In the genomic region with DNA sequence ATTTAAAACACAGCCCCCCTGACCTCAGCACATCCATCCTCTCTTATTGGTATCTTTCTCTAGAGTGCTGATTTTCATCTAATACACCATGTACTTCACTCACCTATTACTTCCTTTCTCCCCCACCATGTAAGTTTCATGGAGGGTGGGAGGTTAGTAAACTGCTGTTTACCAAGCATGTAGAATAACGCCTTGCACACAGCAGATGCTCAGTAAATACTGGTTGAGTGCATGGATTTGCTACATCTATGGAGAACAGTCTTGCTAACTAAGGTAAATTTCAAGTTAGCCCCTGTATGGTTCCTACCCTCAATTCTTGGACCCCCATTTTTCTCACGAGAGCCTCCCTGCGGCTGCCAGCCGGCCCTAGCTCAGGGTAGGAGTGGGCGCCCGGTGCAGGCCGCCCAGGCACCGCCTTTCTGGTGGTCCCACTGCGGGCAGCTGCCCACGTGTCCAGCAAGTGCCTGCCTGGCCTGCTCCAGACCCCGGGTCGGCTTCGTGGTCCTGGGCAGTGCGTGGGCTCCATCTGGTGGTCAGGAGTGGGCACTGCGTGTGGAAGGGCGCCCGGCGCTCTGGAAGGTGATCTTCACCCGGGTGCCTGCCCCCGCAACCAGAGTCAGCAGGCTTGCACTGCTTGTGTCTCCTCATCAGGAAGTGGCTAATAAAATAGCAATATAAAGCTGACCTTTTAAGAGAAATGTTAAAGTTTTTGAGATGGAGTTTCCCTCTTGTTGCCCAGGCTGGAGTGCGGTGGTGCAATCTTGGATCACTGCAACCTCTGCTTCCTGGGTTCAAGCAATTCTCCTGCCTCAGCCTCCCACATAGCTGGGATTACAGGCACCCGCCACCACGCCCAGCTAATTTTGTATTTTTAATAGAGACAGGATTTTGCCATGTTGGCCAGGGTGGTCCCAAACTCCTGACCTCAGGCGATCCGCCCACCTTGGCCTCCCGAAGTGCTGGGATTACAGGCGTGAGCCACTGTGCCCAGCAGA, we compare ENCODE assay signal across 2 cellular contexts.
TF ChIP-seq lines count a peak whose summit lies in the region.

No MANE protein-coding gene starts in this region.

TF ChIP-seq in HEK293, 187 proteins besides CTCF, POLR2A, EP300 and RAD21 (continued from another document and continues in another):
- TF ChIP-seq ZNF623 (tag by site-specific recombination; IDR thresholded peaks at IDR 0.05) (no peak), BCL11A (tag by site-specific recombination; IDR thresholded peaks at IDR 0.05; ENCODE audit: low read depth) (0 out of 2 replicates have a peak, but pooled peaks have one; percentile 15), ZFP69B (tag by site-specific recombination; IDR thresholded peaks at IDR 0.05) (peak; percentile 47; the same call in 1 of the 2 replicates), ZNF544 (tag by site-specific recombination; IDR thresholded peaks at IDR 0.05) (no peak), SCRT1 (tag by site-specific recombination; IDR thresholded peaks at IDR 0.05; ENCODE audit: borderline replicate concordance) (no peak), ZBTB17 (tag by site-specific recombination; IDR thresholded peaks at IDR 0.05) (peak; percentile 25; the same call in 1 of the 2 replicates), BCL11B (tag by site-specific recombination; IDR thresholded peaks at IDR 0.05; ENCODE audit: low read depth) (no peak), ZNF747 (tag by site-specific recombination; IDR thresholded peaks at IDR 0.05) (no peak), ZNF560 (tag by site-specific recombination; IDR thresholded peaks at IDR 0.05; ENCODE audit: borderline replicate concordance) (no peak), PRDM1 (tag by site-specific recombination; IDR thresholded peaks at IDR 0.05) (no peak), ZNF366 (tag by site-specific recombination; conservative IDR thresholded peaks at IDR 0.05) (no peak), ZNF146 (tag by site-specific recombination; IDR thresholded peaks at IDR 0.05) (no peak)
- TF ChIP-seq, protein P1, sequence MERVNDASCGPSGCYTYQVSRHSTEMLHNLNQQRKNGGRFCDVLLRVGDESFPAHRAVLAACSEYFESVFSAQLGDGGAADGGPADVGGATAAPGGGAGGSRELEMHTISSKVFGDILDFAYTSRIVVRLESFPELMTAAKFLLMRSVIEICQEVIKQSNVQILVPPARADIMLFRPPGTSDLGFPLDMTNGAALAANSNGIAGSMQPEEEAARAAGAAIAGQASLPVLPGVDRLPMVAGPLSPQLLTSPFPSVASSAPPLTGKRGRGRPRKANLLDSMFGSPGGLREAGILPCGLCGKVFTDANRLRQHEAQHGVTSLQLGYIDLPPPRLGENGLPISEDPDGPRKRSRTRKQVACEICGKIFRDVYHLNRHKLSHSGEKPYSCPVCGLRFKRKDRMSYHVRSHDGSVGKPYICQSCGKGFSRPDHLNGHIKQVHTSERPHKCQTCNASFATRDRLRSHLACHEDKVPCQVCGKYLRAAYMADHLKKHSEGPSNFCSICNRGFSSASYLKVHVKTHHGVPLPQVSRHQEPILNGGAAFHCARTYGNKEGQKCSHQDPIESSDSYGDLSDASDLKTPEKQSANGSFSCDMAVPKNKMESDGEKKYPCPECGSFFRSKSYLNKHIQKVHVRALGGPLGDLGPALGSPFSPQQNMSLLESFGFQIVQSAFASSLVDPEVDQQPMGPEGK (tag by site-specific recombination; IDR thresholded peaks at IDR 0.05) = 0 out of 2 replicates have a peak, but pooled peaks have one; percentile 8
- TF ChIP-seq, protein P2, sequence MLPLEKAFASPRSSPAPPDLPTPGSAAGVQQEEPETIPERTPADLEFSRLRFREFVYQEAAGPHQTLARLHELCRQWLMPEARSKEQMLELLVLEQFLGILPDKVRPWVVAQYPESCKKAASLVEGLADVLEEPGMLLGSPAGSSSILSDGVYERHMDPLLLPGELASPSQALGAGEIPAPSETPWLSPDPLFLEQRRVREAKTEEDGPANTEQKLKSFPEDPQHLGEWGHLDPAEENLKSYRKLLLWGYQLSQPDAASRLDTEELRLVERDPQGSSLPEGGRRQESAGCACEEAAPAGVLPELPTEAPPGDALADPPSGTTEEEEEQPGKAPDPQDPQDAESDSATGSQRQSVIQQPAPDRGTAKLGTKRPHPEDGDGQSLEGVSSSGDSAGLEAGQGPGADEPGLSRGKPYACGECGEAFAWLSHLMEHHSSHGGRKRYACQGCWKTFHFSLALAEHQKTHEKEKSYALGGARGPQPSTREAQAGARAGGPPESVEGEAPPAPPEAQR (tag by site-specific recombination; IDR thresholded peaks at IDR 0.05) = no peak
- TF ChIP-seq, protein P3, sequence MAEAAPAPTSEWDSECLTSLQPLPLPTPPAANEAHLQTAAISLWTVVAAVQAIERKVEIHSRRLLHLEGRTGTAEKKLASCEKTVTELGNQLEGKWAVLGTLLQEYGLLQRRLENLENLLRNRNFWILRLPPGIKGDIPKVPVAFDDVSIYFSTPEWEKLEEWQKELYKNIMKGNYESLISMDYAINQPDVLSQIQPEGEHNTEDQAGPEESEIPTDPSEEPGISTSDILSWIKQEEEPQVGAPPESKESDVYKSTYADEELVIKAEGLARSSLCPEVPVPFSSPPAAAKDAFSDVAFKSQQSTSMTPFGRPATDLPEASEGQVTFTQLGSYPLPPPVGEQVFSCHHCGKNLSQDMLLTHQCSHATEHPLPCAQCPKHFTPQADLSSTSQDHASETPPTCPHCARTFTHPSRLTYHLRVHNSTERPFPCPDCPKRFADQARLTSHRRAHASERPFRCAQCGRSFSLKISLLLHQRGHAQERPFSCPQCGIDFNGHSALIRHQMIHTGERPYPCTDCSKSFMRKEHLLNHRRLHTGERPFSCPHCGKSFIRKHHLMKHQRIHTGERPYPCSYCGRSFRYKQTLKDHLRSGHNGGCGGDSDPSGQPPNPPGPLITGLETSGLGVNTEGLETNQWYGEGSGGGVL (tag by site-specific recombination; IDR thresholded peaks at IDR 0.05) = no peak
- TF ChIP-seq, protein P4, sequence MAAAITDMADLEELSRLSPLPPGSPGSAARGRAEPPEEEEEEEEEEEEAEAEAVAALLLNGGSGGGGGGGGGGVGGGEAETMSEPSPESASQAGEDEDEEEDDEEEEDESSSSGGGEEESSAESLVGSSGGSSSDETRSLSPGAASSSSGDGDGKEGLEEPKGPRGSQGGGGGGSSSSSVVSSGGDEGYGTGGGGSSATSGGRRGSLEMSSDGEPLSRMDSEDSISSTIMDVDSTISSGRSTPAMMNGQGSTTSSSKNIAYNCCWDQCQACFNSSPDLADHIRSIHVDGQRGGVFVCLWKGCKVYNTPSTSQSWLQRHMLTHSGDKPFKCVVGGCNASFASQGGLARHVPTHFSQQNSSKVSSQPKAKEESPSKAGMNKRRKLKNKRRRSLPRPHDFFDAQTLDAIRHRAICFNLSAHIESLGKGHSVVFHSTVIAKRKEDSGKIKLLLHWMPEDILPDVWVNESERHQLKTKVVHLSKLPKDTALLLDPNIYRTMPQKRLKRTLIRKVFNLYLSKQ (tag by site-specific recombination; IDR thresholded peaks at IDR 0.05; ENCODE audit: borderline replicate concordance) = no peak
- TF ChIP-seq, protein P5, sequence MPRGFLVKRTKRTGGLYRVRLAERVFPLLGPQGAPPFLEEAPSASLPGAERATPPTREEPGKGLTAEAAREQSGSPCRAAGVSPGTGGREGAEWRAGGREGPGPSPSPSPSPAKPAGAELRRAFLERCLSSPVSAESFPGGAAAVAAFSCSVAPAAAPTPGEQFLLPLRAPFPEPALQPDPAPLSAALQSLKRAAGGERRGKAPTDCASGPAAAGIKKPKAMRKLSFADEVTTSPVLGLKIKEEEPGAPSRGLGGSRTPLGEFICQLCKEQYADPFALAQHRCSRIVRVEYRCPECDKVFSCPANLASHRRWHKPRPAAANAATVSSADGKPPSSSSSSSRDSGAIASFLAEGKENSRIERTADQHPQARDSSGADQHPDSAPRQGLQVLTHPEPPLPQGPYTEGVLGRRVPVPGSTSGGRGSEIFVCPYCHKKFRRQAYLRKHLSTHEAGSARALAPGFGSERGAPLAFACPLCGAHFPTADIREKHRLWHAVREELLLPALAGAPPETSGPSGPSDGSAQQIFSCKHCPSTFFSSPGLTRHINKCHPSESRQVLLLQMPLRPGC (tag by site-specific recombination; IDR thresholded peaks at IDR 0.05) = no peak

TF ChIP-seq in K562, 482 proteins besides CTCF, POLR2A, EP300 and RAD21 (continued from another document and continues in another):
- peak in 1 of 2 experiments; percentile 69; a peak in 1 of 4 replicates for TF ChIP-seq RCOR1 (IDR thresholded peaks at IDR 0.05; ENCODE audit: borderline replicate concordance in 1 of 2, low read depth in 2 of 2, low read length in 2 of 2)
- peak; percentile 44; the same call in 1 of the 2 replicates for TF ChIP-seq ZNF316 (IDR thresholded peaks at IDR 0.05)
- peak in 1 of 2 experiments; percentile 44; a peak in 2 of 4 replicates for TF ChIP-seq SRF (CRISPR knock-in tag; IDR thresholded peaks at IDR 0.05)
- no peak for TF ChIP-seq KLF1 (tag; IDR thresholded peaks at IDR 0.05)
- TF ChIP-seq RBM22 (IDR thresholded peaks at IDR 0.05; ENCODE audit: low read depth, low read length, poor library complexity, severe bottlenecking) = peak; percentile 56
- peak; percentile 22; the same call in 1 of the 2 replicates for TF ChIP-seq ARID1B (IDR thresholded peaks at IDR 0.05)
- TF ChIP-seq NRF1 (conservative IDR thresholded peaks at IDR 0.05 in 1 of 2, IDR thresholded peaks at IDR 0.05 in 1 of 2) = peak in 1 of 2 experiments; percentile 49; a peak in 3 of 4 replicates
- TF ChIP-seq, protein P6, sequence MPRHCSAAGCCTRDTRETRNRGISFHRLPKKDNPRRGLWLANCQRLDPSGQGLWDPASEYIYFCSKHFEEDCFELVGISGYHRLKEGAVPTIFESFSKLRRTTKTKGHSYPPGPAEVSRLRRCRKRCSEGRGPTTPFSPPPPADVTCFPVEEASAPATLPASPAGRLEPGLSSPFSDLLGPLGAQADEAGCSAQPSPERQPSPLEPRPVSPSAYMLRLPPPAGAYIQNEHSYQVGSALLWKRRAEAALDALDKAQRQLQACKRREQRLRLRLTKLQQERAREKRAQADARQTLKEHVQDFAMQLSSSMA (CRISPR knock-in tag; IDR thresholded peaks at IDR 0.05) = no peak
- TF ChIP-seq CTBP1 (IDR thresholded peaks at IDR 0.05; ENCODE audit: borderline replicate concordance) = peak; percentile 68; the same call in 1 of the 2 replicates
- TF ChIP-seq, protein P7, sequence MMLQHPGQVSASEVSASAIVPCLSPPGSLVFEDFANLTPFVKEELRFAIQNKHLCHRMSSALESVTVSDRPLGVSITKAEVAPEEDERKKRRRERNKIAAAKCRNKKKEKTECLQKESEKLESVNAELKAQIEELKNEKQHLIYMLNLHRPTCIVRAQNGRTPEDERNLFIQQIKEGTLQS (IDR thresholded peaks at IDR 0.05) = no peak
- TF ChIP-seq, protein P7 (CRISPR knock-in tag; conservative IDR thresholded peaks at IDR 0.05) = peak; percentile 78; the same call in 1 of the 2 replicates
- no peak for TF ChIP-seq NBN (IDR thresholded peaks at IDR 0.05; ENCODE audit: low read depth)
- peak; percentile 22; the same call in 1 of the 2 replicates for TF ChIP-seq MECOM (CRISPR knock-in tag; IDR thresholded peaks at IDR 0.05)
- TF ChIP-seq LCOR (CRISPR knock-in tag; IDR thresholded peaks at IDR 0.05) = peak; percentile 87
- peak; percentile 13 to 16; a peak in 1 of 4 replicates for TF ChIP-seq TEAD1 (CRISPR knock-in tag; IDR thresholded peaks at IDR 0.05)
- TF ChIP-seq, protein P8, sequence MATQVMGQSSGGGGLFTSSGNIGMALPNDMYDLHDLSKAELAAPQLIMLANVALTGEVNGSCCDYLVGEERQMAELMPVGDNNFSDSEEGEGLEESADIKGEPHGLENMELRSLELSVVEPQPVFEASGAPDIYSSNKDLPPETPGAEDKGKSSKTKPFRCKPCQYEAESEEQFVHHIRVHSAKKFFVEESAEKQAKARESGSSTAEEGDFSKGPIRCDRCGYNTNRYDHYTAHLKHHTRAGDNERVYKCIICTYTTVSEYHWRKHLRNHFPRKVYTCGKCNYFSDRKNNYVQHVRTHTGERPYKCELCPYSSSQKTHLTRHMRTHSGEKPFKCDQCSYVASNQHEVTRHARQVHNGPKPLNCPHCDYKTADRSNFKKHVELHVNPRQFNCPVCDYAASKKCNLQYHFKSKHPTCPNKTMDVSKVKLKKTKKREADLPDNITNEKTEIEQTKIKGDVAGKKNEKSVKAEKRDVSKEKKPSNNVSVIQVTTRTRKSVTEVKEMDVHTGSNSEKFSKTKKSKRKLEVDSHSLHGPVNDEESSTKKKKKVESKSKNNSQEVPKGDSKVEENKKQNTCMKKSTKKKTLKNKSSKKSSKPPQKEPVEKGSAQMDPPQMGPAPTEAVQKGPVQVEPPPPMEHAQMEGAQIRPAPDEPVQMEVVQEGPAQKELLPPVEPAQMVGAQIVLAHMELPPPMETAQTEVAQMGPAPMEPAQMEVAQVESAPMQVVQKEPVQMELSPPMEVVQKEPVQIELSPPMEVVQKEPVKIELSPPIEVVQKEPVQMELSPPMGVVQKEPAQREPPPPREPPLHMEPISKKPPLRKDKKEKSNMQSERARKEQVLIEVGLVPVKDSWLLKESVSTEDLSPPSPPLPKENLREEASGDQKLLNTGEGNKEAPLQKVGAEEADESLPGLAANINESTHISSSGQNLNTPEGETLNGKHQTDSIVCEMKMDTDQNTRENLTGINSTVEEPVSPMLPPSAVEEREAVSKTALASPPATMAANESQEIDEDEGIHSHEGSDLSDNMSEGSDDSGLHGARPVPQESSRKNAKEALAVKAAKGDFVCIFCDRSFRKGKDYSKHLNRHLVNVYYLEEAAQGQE (CRISPR knock-in tag; IDR thresholded peaks at IDR 0.05; ENCODE audit: low read depth) = peak; percentile 65; the same call in 1 of the 2 replicates
- TF ChIP-seq ETV5 (CRISPR knock-in tag; IDR thresholded peaks at IDR 0.05; ENCODE audit: low read depth) = peak; percentile 68
- TF ChIP-seq, protein P9, sequence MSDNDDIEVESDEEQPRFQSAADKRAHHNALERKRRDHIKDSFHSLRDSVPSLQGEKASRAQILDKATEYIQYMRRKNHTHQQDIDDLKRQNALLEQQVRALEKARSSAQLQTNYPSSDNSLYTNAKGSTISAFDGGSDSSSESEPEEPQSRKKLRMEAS (CRISPR knock-in tag; IDR thresholded peaks at IDR 0.05) = peak; percentile 87
- TF ChIP-seq GTF2A2 (tag; IDR thresholded peaks at IDR 0.05) = no peak
- peak; percentile 72; the same call in 1 of the 2 replicates for TF ChIP-seq RAD51 (IDR thresholded peaks at IDR 0.05; ENCODE audit: borderline replicate concordance, low read depth)
- TF ChIP-seq MYNN (IDR thresholded peaks at IDR 0.05) = peak; percentile 75
- no peak for TF ChIP-seq MYNN (CRISPR knock-in tag; IDR thresholded peaks at IDR 0.05)
- TF ChIP-seq CHD4 (IDR thresholded peaks at IDR 0.05; ENCODE audit: insufficient read depth, insufficient replicate concordance, low read depth, low read length, poor library complexity, severe bottlenecking) = no peak
- 0 out of 2 replicates have a peak, but pooled peaks have one; percentile 34 for TF ChIP-seq SP1 (CRISPR knock-in tag; IDR thresholded peaks at IDR 0.05)
- TF ChIP-seq RBFOX2 (IDR thresholded peaks at IDR 0.05; ENCODE audit: low read depth, low read length) = no peak
- TF ChIP-seq, protein P10, sequence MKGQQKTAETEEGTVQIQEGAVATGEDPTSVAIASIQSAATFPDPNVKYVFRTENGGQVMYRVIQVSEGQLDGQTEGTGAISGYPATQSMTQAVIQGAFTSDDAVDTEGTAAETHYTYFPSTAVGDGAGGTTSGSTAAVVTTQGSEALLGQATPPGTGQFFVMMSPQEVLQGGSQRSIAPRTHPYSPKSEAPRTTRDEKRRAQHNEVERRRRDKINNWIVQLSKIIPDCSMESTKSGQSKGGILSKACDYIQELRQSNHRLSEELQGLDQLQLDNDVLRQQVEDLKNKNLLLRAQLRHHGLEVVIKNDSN (CRISPR knock-in tag; IDR thresholded peaks at IDR 0.05) = peak; percentile 76
- peak; percentile 86; the same call in 1 of the 2 replicates for TF ChIP-seq ZBTB7A (IDR thresholded peaks at IDR 0.05; ENCODE audit: borderline replicate concordance, control insufficient read depth, low read depth, low read length)
- no peak for TF ChIP-seq THRAP3 (IDR thresholded peaks at IDR 0.05; ENCODE audit: borderline replicate concordance)
- no peak for TF ChIP-seq MTA2 (IDR thresholded peaks at IDR 0.05; ENCODE audit: low read depth)
- 0 out of 4 replicates have a peak, but pooled peaks of 1 of the 2 experiments have one; percentile 35 for TF ChIP-seq HDAC1 (IDR thresholded peaks at IDR 0.05)
